In genomic region chrX:16930392-16930791, GRCh38 we compare ENCODE assay signal across 1 cellular context.
TF ChIP-seq lines count a peak whose summit lies in the region.

No MANE protein-coding gene starts in this region.

TF ChIP-seq in K562, 482 proteins besides CTCF, POLR2A, EP300 and RAD21 (continued from another document and continues in another):
- TF ChIP-seq, protein P1, sequence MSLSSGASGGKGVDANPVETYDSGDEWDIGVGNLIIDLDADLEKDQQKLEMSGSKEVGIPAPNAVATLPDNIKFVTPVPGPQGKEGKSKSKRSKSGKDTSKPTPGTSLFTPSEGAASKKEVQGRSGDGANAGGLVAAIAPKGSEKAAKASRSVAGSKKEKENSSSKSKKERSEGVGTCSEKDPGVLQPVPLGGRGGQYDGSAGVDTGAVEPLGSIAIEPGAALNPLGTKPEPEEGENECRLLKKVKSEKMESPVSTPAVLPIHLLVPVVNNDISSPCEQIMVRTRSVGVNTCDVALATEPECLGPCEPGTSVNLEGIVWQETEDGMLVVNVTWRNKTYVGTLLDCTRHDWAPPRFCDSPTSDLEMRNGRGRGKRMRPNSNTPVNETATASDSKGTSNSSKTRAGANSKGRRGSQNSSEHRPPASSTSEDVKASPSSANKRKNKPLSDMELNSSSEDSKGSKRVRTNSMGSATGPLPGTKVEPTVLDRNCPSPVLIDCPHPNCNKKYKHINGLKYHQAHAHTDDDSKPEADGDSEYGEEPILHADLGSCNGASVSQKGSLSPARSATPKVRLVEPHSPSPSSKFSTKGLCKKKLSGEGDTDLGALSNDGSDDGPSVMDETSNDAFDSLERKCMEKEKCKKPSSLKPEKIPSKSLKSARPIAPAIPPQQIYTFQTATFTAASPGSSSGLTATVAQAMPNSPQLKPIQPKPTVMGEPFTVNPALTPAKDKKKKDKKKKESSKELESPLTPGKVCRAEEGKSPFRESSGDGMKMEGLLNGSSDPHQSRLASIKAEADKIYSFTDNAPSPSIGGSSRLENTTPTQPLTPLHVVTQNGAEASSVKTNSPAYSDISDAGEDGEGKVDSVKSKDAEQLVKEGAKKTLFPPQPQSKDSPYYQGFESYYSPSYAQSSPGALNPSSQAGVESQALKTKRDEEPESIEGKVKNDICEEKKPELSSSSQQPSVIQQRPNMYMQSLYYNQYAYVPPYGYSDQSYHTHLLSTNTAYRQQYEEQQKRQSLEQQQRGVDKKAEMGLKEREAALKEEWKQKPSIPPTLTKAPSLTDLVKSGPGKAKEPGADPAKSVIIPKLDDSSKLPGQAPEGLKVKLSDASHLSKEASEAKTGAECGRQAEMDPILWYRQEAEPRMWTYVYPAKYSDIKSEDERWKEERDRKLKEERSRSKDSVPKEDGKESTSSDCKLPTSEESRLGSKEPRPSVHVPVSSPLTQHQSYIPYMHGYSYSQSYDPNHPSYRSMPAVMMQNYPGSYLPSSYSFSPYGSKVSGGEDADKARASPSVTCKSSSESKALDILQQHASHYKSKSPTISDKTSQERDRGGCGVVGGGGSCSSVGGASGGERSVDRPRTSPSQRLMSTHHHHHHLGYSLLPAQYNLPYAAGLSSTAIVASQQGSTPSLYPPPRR (CRISPR knock-in tag; IDR thresholded peaks at IDR 0.05; ENCODE audit: borderline replicate concordance) = no peak
- no peak for TF ChIP-seq ZSCAN32 (CRISPR knock-in tag; IDR thresholded peaks at IDR 0.05)
- 0 out of 2 replicates have a peak, but pooled peaks have one; percentile 50 for TF ChIP-seq KLF16 (IDR thresholded peaks at IDR 0.05)
- TF ChIP-seq BACH1 (tag; IDR thresholded peaks at IDR 0.05) = no peak
- no peak for TF ChIP-seq NFYB (IDR thresholded peaks at IDR 0.05; ENCODE audit: extremely low read depth, insufficient read length)
- TF ChIP-seq, protein P2, sequence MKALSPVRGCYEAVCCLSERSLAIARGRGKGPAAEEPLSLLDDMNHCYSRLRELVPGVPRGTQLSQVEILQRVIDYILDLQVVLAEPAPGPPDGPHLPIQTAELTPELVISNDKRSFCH (CRISPR knock-in tag; IDR thresholded peaks at IDR 0.05) = no peak
- TF ChIP-seq, protein P2 (tag; IDR thresholded peaks at IDR 0.05) = no peak
- no peak for TF ChIP-seq ZBTB43 (CRISPR knock-in tag; IDR thresholded peaks at IDR 0.05)
- TF ChIP-seq POLR2AphosphoS5 (IDR thresholded peaks at IDR 0.05; ENCODE audit: control insufficient read depth, insufficient read depth, low read depth, low read length) = peak; percentile 58; the same call in 1 of the 2 replicates
- 0 out of 2 replicates have a peak, but pooled peaks have one; percentile 34 for TF ChIP-seq FOXM1 (IDR thresholded peaks at IDR 0.05; ENCODE audit: low read depth)
- no peak for TF ChIP-seq FOXM1 (CRISPR knock-in tag; IDR thresholded peaks at IDR 0.05; ENCODE audit: low read depth)
- peak; percentile 83 for TF ChIP-seq SMAD4 (CRISPR knock-in tag; conservative IDR thresholded peaks at IDR 0.05)
- no peak for TF ChIP-seq ARID3A (IDR thresholded peaks at IDR 0.05; ENCODE audit: borderline replicate concordance, low read depth, low read length)
- TF ChIP-seq RFX7 (CRISPR knock-in tag; IDR thresholded peaks at IDR 0.05) = no peak
- TF ChIP-seq NFXL1 (CRISPR knock-in tag; IDR thresholded peaks at IDR 0.05) = no peak
- no peak for TF ChIP-seq ZNF384 (IDR thresholded peaks at IDR 0.05; ENCODE audit: low read depth, low read length)
- TF ChIP-seq, protein P3, sequence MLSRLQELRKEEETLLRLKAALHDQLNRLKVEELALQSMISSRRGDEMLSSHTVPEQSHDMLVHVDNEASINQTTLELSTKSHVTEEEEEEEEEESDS (CRISPR knock-in tag; IDR thresholded peaks at IDR 0.05) = no peak
- no peak for TF ChIP-seq ZFPM2 (CRISPR knock-in tag; IDR thresholded peaks at IDR 0.05)
- no peak for TF ChIP-seq ZBED1 (IDR thresholded peaks at IDR 0.05)
- no peak for TF ChIP-seq ZFX (CRISPR knock-in tag; IDR thresholded peaks at IDR 0.05)
- no peak for TF ChIP-seq STAG1 (CRISPR knock-in tag; IDR thresholded peaks at IDR 0.05; ENCODE audit: borderline replicate concordance)
- TF ChIP-seq ZNF431 (CRISPR knock-in tag; IDR thresholded peaks at IDR 0.05) = no peak
- no peak for TF ChIP-seq ARID2 (IDR thresholded peaks at IDR 0.05)
- no peak for TF ChIP-seq NBN (IDR thresholded peaks at IDR 0.05; ENCODE audit: low read depth)
- no peak for TF ChIP-seq MLX (CRISPR knock-in tag; conservative IDR thresholded peaks at IDR 0.05)
- no peak for TF ChIP-seq SRSF1 (IDR thresholded peaks at IDR 0.05; ENCODE audit: low read depth, low read length)
- TF ChIP-seq ZNF224 (CRISPR knock-in tag; IDR thresholded peaks at IDR 0.05) = no peak
- no peak for TF ChIP-seq FUS (optimal IDR thresholded peaks at IDR 0.05; ENCODE audit: low read depth, low read length)
- TF ChIP-seq PHF20 (IDR thresholded peaks at IDR 0.05; ENCODE audit: partially characterized antibody) = no peak
- TF ChIP-seq, protein P4, sequence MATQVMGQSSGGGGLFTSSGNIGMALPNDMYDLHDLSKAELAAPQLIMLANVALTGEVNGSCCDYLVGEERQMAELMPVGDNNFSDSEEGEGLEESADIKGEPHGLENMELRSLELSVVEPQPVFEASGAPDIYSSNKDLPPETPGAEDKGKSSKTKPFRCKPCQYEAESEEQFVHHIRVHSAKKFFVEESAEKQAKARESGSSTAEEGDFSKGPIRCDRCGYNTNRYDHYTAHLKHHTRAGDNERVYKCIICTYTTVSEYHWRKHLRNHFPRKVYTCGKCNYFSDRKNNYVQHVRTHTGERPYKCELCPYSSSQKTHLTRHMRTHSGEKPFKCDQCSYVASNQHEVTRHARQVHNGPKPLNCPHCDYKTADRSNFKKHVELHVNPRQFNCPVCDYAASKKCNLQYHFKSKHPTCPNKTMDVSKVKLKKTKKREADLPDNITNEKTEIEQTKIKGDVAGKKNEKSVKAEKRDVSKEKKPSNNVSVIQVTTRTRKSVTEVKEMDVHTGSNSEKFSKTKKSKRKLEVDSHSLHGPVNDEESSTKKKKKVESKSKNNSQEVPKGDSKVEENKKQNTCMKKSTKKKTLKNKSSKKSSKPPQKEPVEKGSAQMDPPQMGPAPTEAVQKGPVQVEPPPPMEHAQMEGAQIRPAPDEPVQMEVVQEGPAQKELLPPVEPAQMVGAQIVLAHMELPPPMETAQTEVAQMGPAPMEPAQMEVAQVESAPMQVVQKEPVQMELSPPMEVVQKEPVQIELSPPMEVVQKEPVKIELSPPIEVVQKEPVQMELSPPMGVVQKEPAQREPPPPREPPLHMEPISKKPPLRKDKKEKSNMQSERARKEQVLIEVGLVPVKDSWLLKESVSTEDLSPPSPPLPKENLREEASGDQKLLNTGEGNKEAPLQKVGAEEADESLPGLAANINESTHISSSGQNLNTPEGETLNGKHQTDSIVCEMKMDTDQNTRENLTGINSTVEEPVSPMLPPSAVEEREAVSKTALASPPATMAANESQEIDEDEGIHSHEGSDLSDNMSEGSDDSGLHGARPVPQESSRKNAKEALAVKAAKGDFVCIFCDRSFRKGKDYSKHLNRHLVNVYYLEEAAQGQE (CRISPR knock-in tag; IDR thresholded peaks at IDR 0.05; ENCODE audit: low read depth) = no peak
- peak; percentile 67 for TF ChIP-seq NCOR1 (IDR thresholded peaks at IDR 0.05)
- TF ChIP-seq CSDE1 (IDR thresholded peaks at IDR 0.05) = no peak
- no peak for TF ChIP-seq PHTF2 (CRISPR knock-in tag; IDR thresholded peaks at IDR 0.05)
- TF ChIP-seq, protein P5, sequence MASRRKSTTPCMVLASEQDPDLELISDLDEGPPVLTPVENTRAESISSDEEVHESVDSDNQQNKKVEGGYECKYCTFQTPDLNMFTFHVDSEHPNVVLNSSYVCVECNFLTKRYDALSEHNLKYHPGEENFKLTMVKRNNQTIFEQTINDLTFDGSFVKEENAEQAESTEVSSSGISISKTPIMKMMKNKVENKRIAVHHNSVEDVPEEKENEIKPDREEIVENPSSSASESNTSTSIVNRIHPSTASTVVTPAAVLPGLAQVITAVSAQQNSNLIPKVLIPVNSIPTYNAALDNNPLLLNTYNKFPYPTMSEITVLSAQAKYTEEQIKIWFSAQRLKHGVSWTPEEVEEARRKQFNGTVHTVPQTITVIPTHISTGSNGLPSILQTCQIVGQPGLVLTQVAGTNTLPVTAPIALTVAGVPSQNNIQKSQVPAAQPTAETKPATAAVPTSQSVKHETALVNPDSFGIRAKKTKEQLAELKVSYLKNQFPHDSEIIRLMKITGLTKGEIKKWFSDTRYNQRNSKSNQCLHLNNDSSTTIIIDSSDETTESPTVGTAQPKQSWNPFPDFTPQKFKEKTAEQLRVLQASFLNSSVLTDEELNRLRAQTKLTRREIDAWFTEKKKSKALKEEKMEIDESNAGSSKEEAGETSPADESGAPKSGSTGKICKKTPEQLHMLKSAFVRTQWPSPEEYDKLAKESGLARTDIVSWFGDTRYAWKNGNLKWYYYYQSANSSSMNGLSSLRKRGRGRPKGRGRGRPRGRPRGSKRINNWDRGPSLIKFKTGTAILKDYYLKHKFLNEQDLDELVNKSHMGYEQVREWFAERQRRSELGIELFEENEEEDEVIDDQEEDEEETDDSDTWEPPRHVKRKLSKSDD (conservative IDR thresholded peaks at IDR 0.05; ENCODE audit: low read length) = no peak
- no peak for TF ChIP-seq ATF7 (IDR thresholded peaks at IDR 0.05)
- TF ChIP-seq PHF21A (IDR thresholded peaks at IDR 0.05; ENCODE audit: borderline replicate concordance, low read depth) = no peak
- TF ChIP-seq CBX5 (IDR thresholded peaks at IDR 0.05; ENCODE audit: borderline replicate concordance, low read depth) = no peak
- peak; percentile 87 for TF ChIP-seq TEAD4 (IDR thresholded peaks at IDR 0.05; ENCODE audit: low read length)
- no peak for TF ChIP-seq TEAD4 (CRISPR knock-in tag; IDR thresholded peaks at IDR 0.05; ENCODE audit: borderline replicate concordance)
- TF ChIP-seq ZNF766 (CRISPR knock-in tag; conservative IDR thresholded peaks at IDR 0.05) = no peak
- TF ChIP-seq SLC30A9 (CRISPR knock-in tag; IDR thresholded peaks at IDR 0.05) = no peak
- TF ChIP-seq ZBTB2 (IDR thresholded peaks at IDR 0.05) = no peak
- TF ChIP-seq SIRT6 (IDR thresholded peaks at IDR 0.05; ENCODE audit: low read depth, low read length) = no peak
- no peak for TF ChIP-seq ZNF217 (CRISPR knock-in tag; IDR thresholded peaks at IDR 0.05)
- TF ChIP-seq NCOA4 (IDR thresholded peaks at IDR 0.05; ENCODE audit: partially characterized antibody) = no peak
- no peak for TF ChIP-seq MYBL2 (IDR thresholded peaks at IDR 0.05; ENCODE audit: low read depth)
- TF ChIP-seq MYBL2 (CRISPR knock-in tag; IDR thresholded peaks at IDR 0.05; ENCODE audit: borderline replicate concordance) = no peak
- no peak for TF ChIP-seq CREB3 (tag; conservative IDR thresholded peaks at IDR 0.05; ENCODE audit: low read depth)
- TF ChIP-seq EZH2 (IDR thresholded peaks at IDR 0.05; ENCODE audit: borderline replicate concordance, low read depth, low read length) = no peak
- TF ChIP-seq CC2D1A (IDR thresholded peaks at IDR 0.05) = no peak
